In genomic region chr16:27238016-27238587, GRCh38 we compare ENCODE assay signal across 8 cellular contexts. TPM values are rescaled to one million over a fixed set of nuclear protein-coding genes. Genes with fewer than 3 reads are reported as not detected.
DNase-seq lines count a peak whose midpoint lies in the region; ATAC-seq and TF ChIP-seq lines count a peak whose summit lies in the region.

No MANE protein-coding gene starts in this region.

- DNase-seq in CD4-positive, CD25-positive, alpha-beta regulatory T cell = no peak
- DNase-seq in Peyer's patch (peak in 2 of 3 donors; percentile 39 to 71), dorsolateral prefrontal cortex (peak in 2 of 10 donors; percentile 31 to 36), sciatic nerve (ENCODE audit: low spot score) (peak; percentile 66), NCI-H2196 (lab: John Stamatoyannopoulos, UW; ENCODE audit: unreplicated experiment) (no peak), 8988T (no peak)

- H3K27me3 ChIP-seq in CD4-positive, CD25-positive, alpha-beta regulatory T cell (ENCODE audit: control insufficient read depth, insufficient read depth, low read length) = no peaks in the 10 kb centered on the region
- no peaks in the 10 kb centered on the region for H3K27me3 ChIP-seq in Peyer's patch
- H3K27me3 ChIP-seq in dorsolateral prefrontal cortex = no peaks in the 10 kb centered on the region

- H3K9me3 Mint-ChIP-seq in CD4-positive, CD25-positive, alpha-beta regulatory T cell = no peaks in the 10 kb centered on the region

- H3K36me3 ChIP-seq in CD4-positive, CD25-positive, alpha-beta regulatory T cell (ENCODE audit: control insufficient read depth, insufficient read depth, low read length) = no peaks in the 10 kb centered on the region
- peaks cover 0 to 5% (median 0%) of the 10 kb centered on the region in 3 donors for H3K36me3 ChIP-seq in Peyer's patch

- peak overlapping the region; percentile 92 to 100 (median 99) for H3K27ac Mint-ChIP-seq in CD4-positive, CD25-positive, alpha-beta regulatory T cell

- H3K36me3 Mint-ChIP-seq in CD4-positive, CD25-positive, alpha-beta regulatory T cell = peaks cover 4% of the 10 kb centered on the region

- no peaks in the 10 kb centered on the region for H3K27me3 Mint-ChIP-seq in CD4-positive, CD25-positive, alpha-beta regulatory T cell

- TF ChIP-seq CTCF in Peyer's patch (IDR thresholded peaks at IDR 0.05) (peak in 1 of 6 experiments; percentile 18), dorsolateral prefrontal cortex (IDR thresholded peaks at IDR 0.05 in 54 of 56, conservative IDR thresholded peaks at IDR 0.05 in 2 of 56; ENCODE audit: low read depth in 1 of 56, partially characterized antibody in 56 of 56) (no peak)

- no peak for ATAC-seq in CD4-positive, CD25-positive, alpha-beta regulatory T cell (ENCODE audit: low read depth in 2 of 2)
- ATAC-seq in GM21717 (IDR thresholded peaks at IDR 0.05; ENCODE audit: unreplicated experiment) (peak; percentile 8), sciatic nerve (no peak), SK-N-SH treated with all-trans-retinoic acid at 6 μM for 48 hours (no peak)

- intact Hi-C loops in dorsolateral prefrontal cortex (cut with DNase I) = loop anchor here (5.0 to 10.0 kb wide), 3 partner anchors 36 to 217 kb away; partner anchors contain the start of gene KDM8 (in 1 of the 2)
- intact Hi-C loops in sciatic nerve (cut with DNase I) = no loop called here

- no peak for TF ChIP-seq POLR2A in Peyer's patch (IDR thresholded peaks at IDR 0.05)

- H3K27ac ChIP-seq in CD4-positive, CD25-positive, alpha-beta regulatory T cell (ENCODE audit: insufficient read depth, low read length, poor library complexity, severe bottlenecking) = peak overlapping the region; percentile 93
- H3K27ac ChIP-seq in Peyer's patch (peak overlapping the region; percentile 76 to 88 (median 84)), dorsolateral prefrontal cortex (peak overlapping the region in 38 of 59 donors; percentile 4 to 83 (median 69))

- H3K4me1 Mint-ChIP-seq in CD4-positive, CD25-positive, alpha-beta regulatory T cell = peaks cover 27 to 93% (median 52%) of the 10 kb centered on the region in 4 donors

- H3K4me1 ChIP-seq in CD4-positive, CD25-positive, alpha-beta regulatory T cell (ENCODE audit: control insufficient read depth, insufficient read depth, low read length, poor library complexity, severe bottlenecking) = peaks cover 62% of the 10 kb centered on the region
- H3K4me1 ChIP-seq in Peyer's patch = peaks cover 14 to 77% (median 23%) of the 10 kb centered on the region in 4 donors

- H3K4me3 ChIP-seq in CD4-positive, CD25-positive, alpha-beta regulatory T cell (ENCODE audit: low read depth, low read length) = no peak overlapping the region
- peak overlapping the region in 1 of 4 donors; percentile 33 for H3K4me3 ChIP-seq in Peyer's patch
- no peak overlapping the region for H3K4me3 ChIP-seq in dorsolateral prefrontal cortex

- no peaks in the 10 kb centered on the region for H3K9me3 ChIP-seq in CD4-positive, CD25-positive, alpha-beta regulatory T cell (ENCODE audit: control insufficient read depth in 2 of 2, low read length in 2 of 2)
- no peaks in the 10 kb centered on the region for H3K9me3 ChIP-seq in Peyer's patch

- peak overlapping the region; percentile 68 to 83 (median 80) for H3K4me3 Mint-ChIP-seq in CD4-positive, CD25-positive, alpha-beta regulatory T cell

TF ChIP-seq in SK-N-SH treated with all-trans-retinoic acid at 6 μM for 48 hours, 23 proteins besides CTCF, POLR2A, EP300 and RAD21 (continues in another document):
- no peak for TF ChIP-seq CSDC2 (CRISPR knock-in tag; IDR thresholded peaks at IDR 0.05)
- no peak for TF ChIP-seq PPARA (CRISPR knock-in tag; IDR thresholded peaks at IDR 0.05; ENCODE audit: borderline replicate concordance)
- no peak for TF ChIP-seq PATZ1 (CRISPR knock-in tag; IDR thresholded peaks at IDR 0.05; ENCODE audit: borderline replicate concordance)
- no peak for TF ChIP-seq ZFP3 (CRISPR knock-in tag; IDR thresholded peaks at IDR 0.05)
- TF ChIP-seq ZNF70 (CRISPR knock-in tag; IDR thresholded peaks at IDR 0.05) = no peak
- no peak for TF ChIP-seq ZFP30 (CRISPR knock-in tag; IDR thresholded peaks at IDR 0.05)
- no peak for TF ChIP-seq ESRRG (CRISPR knock-in tag; IDR thresholded peaks at IDR 0.05)
- no peak for TF ChIP-seq CSRNP3 (CRISPR knock-in tag; IDR thresholded peaks at IDR 0.05)
- no peak for TF ChIP-seq OSR1 (CRISPR knock-in tag; IDR thresholded peaks at IDR 0.05)
- no peak for TF ChIP-seq TSHZ2 (CRISPR knock-in tag; IDR thresholded peaks at IDR 0.05)
- TF ChIP-seq ZNF8 (CRISPR knock-in tag; IDR thresholded peaks at IDR 0.05) = no peak
- TF ChIP-seq RARB (CRISPR knock-in tag; IDR thresholded peaks at IDR 0.05) = no peak
- no peak for TF ChIP-seq ZC3H10 (CRISPR knock-in tag; IDR thresholded peaks at IDR 0.05)
- TF ChIP-seq SNAI2 (CRISPR knock-in tag; IDR thresholded peaks at IDR 0.05) = no peak
- TF ChIP-seq TOX (CRISPR knock-in tag; IDR thresholded peaks at IDR 0.05; ENCODE audit: borderline replicate concordance) = no peak

RNA-seq across cellular contexts. Expression of gene NSMCE1, which starts 30.5 kb away (rescaled TPM):
- total RNA-seq in CD4-positive, CD25-positive, alpha-beta regulatory T cell = 40.0 TPM
- polyA plus RNA-seq in CD4-positive, CD25-positive, alpha-beta regulatory T cell = 100 to 1,000 TPM; 128 to 156 (median 138) TPM
- total RNA-seq in Peyer's patch = 10 to 100 TPM; 20.9 to 41.3 (median 30.6) TPM
- total RNA-seq in dorsolateral prefrontal cortex = 10 to 100 TPM; 22.8 to 53.0 (median 35.7) TPM
- 39.5 TPM for total RNA-seq in sciatic nerve

RNA-seq across cellular contexts. Expression of gene KDM8, which starts 34.8 kb away (rescaled TPM):
- 14.7 TPM for total RNA-seq in CD4-positive, CD25-positive, alpha-beta regulatory T cell
- 1 to 10 TPM; 2.8 to 8.8 (median 4.3) TPM for polyA plus RNA-seq in CD4-positive, CD25-positive, alpha-beta regulatory T cell
- total RNA-seq in Peyer's patch = 100 to 1,000 TPM in 1 of 4 donors, 10 to 100 TPM in 3; 22.3 to 130 (median 40.9) TPM
- 10 to 100 TPM in 117 of 120 experiments, 1 to 10 TPM in 3; 8.7 to 25.5 (median 15.1) TPM for total RNA-seq in dorsolateral prefrontal cortex
- 8.3 TPM for total RNA-seq in sciatic nerve

Comparison
In these comparisons a context has a peak if more than half of its experiments do, and no peak if none do; other contexts are left out.
1. DNase-seq: peak in Peyer's patch (2 of 3) and sciatic nerve (single experiment); none in CD4-positive, CD25-positive, alpha-beta regulatory T cell (0 of 3), NCI-H2196 (single experiment) and 8988T (single experiment).
2. Peak in every context shown above with its lines, with median percentiles within 50 percentile points of each other: H3K27ac ChIP-seq.